8 cellular contexts compared by ENCODE assay signal in genomic region chr2:37982147-37982582, GRCh38. TPM values are rescaled to one million over a fixed set of nuclear protein-coding genes. Genes with fewer than 3 reads are reported as not detected.
DNase-seq lines count a peak whose midpoint lies in the region; ATAC-seq and TF ChIP-seq lines count a peak whose summit lies in the region.

No MANE protein-coding gene starts in this region.

- 2 to 3% (median 3%) methylated on average over 3 of the region's 3 CpGs for WGBS in ovary, 3 donors
- WGBS in tibial nerve, 2 donors, result 2 to 8% methylated on average over 3 of the region's 3 CpGs

- TF ChIP-seq CTCF in HFF-Myc (IDR thresholded peaks at IDR 0.05; ENCODE audit: low read depth, low read length, missing control alignments), result peak; percentile 82
- peak; percentile 78 to 84 (median 82) for TF ChIP-seq CTCF in ovary (IDR thresholded peaks at IDR 0.05)
- peak; percentile 79 to 88 (median 84) for TF ChIP-seq CTCF in tibial nerve (IDR thresholded peaks at IDR 0.05)

- TF ChIP-seq EP300 in ovary (IDR thresholded peaks at IDR 0.05) (no peak), tibial nerve (IDR thresholded peaks at IDR 0.05) (peak in 1 of 2 donors; percentile 60)

- H3K27me3 Mint-ChIP-seq in CD4-positive, alpha-beta memory T cell, result no peaks in the 10 kb centered on the region
- peaks cover 22% of the 10 kb centered on the region for H3K27me3 Mint-ChIP-seq in activated T-helper 2 cell treated with anti-CD3 and anti-CD28 coated beads, Interferon-gamma antibody, Interleukin-2, Interleukin-4, amounts not matched to agents 10 μg/mL and 5 μg/mL and 100 μg/mL, durations not matched to agents 14 hours and 24 hours and 36 hours (ENCODE audit: low read depth)

- no peak overlapping the region for H3K4me3 Mint-ChIP-seq in CD4-positive, alpha-beta memory T cell
- H3K4me3 Mint-ChIP-seq in activated T-helper 2 cell treated with anti-CD3 and anti-CD28 coated beads, Interferon-gamma antibody, Interleukin-2, Interleukin-4, amounts not matched to agents 10 μg/mL and 5 μg/mL and 100 μg/mL, durations not matched to agents 14 hours and 24 hours and 36 hours (ENCODE audit: low read depth), result no peak overlapping the region

- no peak overlapping the region for H3K27ac Mint-ChIP-seq in CD4-positive, alpha-beta memory T cell
- H3K27ac Mint-ChIP-seq in activated T-helper 2 cell treated with anti-CD3 and anti-CD28 coated beads, Interferon-gamma antibody, Interleukin-2, Interleukin-4, amounts not matched to agents 10 μg/mL and 5 μg/mL and 100 μg/mL, durations not matched to agents 14 hours and 24 hours and 36 hours, result no peak overlapping the region

- no peak overlapping the region for H3K27ac ChIP-seq in CD4-positive, alpha-beta memory T cell (ENCODE audit: low read depth, low read length)
- no peak overlapping the region for H3K27ac ChIP-seq in ovary
- peak overlapping the region in 1 of 4 donors; percentile 52 for H3K27ac ChIP-seq in tibial nerve

- intact Hi-C loops in CD4-positive, alpha-beta memory T cell (cut with micrococcal nuclease), result loop anchor here (1.0 kb wide), 2 partner anchors 292 to 526 kb away; no protein-coding TSS in a partner anchor
- intact Hi-C loops in activated T-helper 2 cell treated with anti-CD3 and anti-CD28 coated beads, Interferon-gamma antibody, Interleukin-2, Interleukin-4, amounts not matched to agents 10 μg/mL and 5 μg/mL and 100 μg/mL, durations not matched to agents 14 hours and 24 hours and 36 hours (cut with micrococcal nuclease), result loop anchor here (1.0 to 5.0 kb wide), 4 partner anchors 95 to 525 kb away; partner anchors contain the start of gene CYP1B1
- intact Hi-C loops in ovary (cut with DNase I), result loop anchor here (2.0 to 5.0 kb wide), 2 partner anchors 293 to 295 kb away; no protein-coding TSS in a partner anchor

- no peaks in the 10 kb centered on the region for H3K9me3 ChIP-seq in CD4-positive, alpha-beta memory T cell (ENCODE audit: control insufficient read depth in 1 of 2, low read length in 2 of 2)
- no peaks in the 10 kb centered on the region for H3K9me3 ChIP-seq in ovary
- H3K9me3 ChIP-seq in tibial nerve, result no peaks in the 10 kb centered on the region

- CTCF ChIA-PET in CD4-positive, alpha-beta memory T cell (lab: Charles Lee; ENCODE audit: partially characterized antibody), result interaction anchor here (0.6 to 2.9 kb wide), 14 partner anchors 8 to 561 kb away, joined by 3 to 23 read pairs (median 3); no protein-coding TSS in a partner anchor

- ATAC-seq in HG02642 (IDR thresholded peaks at IDR 0.05; ENCODE audit: poor library complexity, unreplicated experiment), result no peak

- TF ChIP-seq POLR2A in ovary (IDR thresholded peaks at IDR 0.05) (no peak), tibial nerve (IDR thresholded peaks at IDR 0.05) (no peak)

- POLR2A ChIA-PET in CD4-positive, alpha-beta memory T cell (lab: Charles Lee; ENCODE audit: partially characterized antibody), result no interaction called here

- H3K4me1 Mint-ChIP-seq in CD4-positive, alpha-beta memory T cell, result peaks cover 0 to 3% (median 1%) of the 10 kb centered on the region in 4 donors
- H3K4me1 Mint-ChIP-seq in activated T-helper 2 cell treated with anti-CD3 and anti-CD28 coated beads, Interferon-gamma antibody, Interleukin-2, Interleukin-4, amounts not matched to agents 10 μg/mL and 5 μg/mL and 100 μg/mL, durations not matched to agents 14 hours and 24 hours and 36 hours (ENCODE audit: low read depth), result peaks cover 9% of the 10 kb centered on the region

- H3K36me3 ChIP-seq in CD4-positive, alpha-beta memory T cell (ENCODE audit: insufficient read depth, low read length), result no peaks in the 10 kb centered on the region
- H3K36me3 ChIP-seq in ovary (no peaks in the 10 kb centered on the region), tibial nerve (no peaks in the 10 kb centered on the region)

- DNase-seq in CD4-positive, alpha-beta memory T cell, result peak in 4 of 5 donors; percentile 31 to 47 (median 32)
- DNase-seq in HFF-Myc (ENCODE audit: extremely low read depth, low read depth) (peak; percentile 38), OCI-M2 (lab: John Stamatoyannopoulos, UW; ENCODE audit: unreplicated experiment) (peak; percentile 4), germinal center (ENCODE audit: low spot score) (peak; percentile 27), ovary (peak; percentile 60 to 80 (median 77)), tibial nerve (ENCODE audit: low spot score in 2 of 2) (peak; percentile 69 to 85)
- DNase-seq in activated T-helper 2 cell treated with anti-CD3 and anti-CD28 coated beads, Interferon-gamma antibody, Interleukin-2, Interleukin-4, amounts not matched to agents 10 μg/mL and 5 μg/mL and 100 μg/mL, durations not matched to agents 14 hours and 24 hours and 36 hours (ENCODE audit: low spot score), result peak; percentile 31

- no peaks in the 10 kb centered on the region for H3K27me3 ChIP-seq in CD4-positive, alpha-beta memory T cell (ENCODE audit: insufficient read depth, low read length)
- no peaks in the 10 kb centered on the region for H3K27me3 ChIP-seq in ovary
- H3K27me3 ChIP-seq in tibial nerve, result no peaks in the 10 kb centered on the region

- peaks cover 0 to 2% (median 0%) of the 10 kb centered on the region in 8 donors for H3K9me3 Mint-ChIP-seq in CD4-positive, alpha-beta memory T cell
- H3K9me3 Mint-ChIP-seq in activated T-helper 2 cell treated with anti-CD3 and anti-CD28 coated beads, Interferon-gamma antibody, Interleukin-2, Interleukin-4, amounts not matched to agents 10 μg/mL and 5 μg/mL and 100 μg/mL, durations not matched to agents 14 hours and 24 hours and 36 hours, result no peaks in the 10 kb centered on the region

- H3K4me1 ChIP-seq in CD4-positive, alpha-beta memory T cell (ENCODE audit: insufficient read depth, low read length), result no peaks in the 10 kb centered on the region
- no peaks in the 10 kb centered on the region for H3K4me1 ChIP-seq in ovary (ENCODE audit: insufficient read depth)
- peaks cover 0 to 9% (median 0%) of the 10 kb centered on the region in 4 donors for H3K4me1 ChIP-seq in tibial nerve

- H3K36me3 Mint-ChIP-seq in CD4-positive, alpha-beta memory T cell, result no peaks in the 10 kb centered on the region
- H3K36me3 Mint-ChIP-seq in activated T-helper 2 cell treated with anti-CD3 and anti-CD28 coated beads, Interferon-gamma antibody, Interleukin-2, Interleukin-4, amounts not matched to agents 10 μg/mL and 5 μg/mL and 100 μg/mL, durations not matched to agents 14 hours and 24 hours and 36 hours (ENCODE audit: low read depth), result no peaks in the 10 kb centered on the region

- no peak overlapping the region for H3K4me3 ChIP-seq in CD4-positive, alpha-beta memory T cell (ENCODE audit: low read length in 2 of 2)
- H3K4me3 ChIP-seq in HFF-Myc (replicated peaks; ENCODE audit: low read depth, low read length), result no peak overlapping the region
- H3K4me3 ChIP-seq in ovary, result peak overlapping the region; percentile 13
- H3K4me3 ChIP-seq in tibial nerve, result peak overlapping the region in 2 of 4 donors; percentile 20 to 36

RNA-seq across cellular contexts. Expression of gene RMDN2, which starts 57.1 kb away (rescaled TPM):
- total RNA-seq in CD4-positive, alpha-beta memory T cell, result 1 to 10 TPM; 3.3 to 4.0 TPM
- 1 to 10 TPM; 3.1 TPM for polyA plus RNA-seq in CD4-positive, alpha-beta memory T cell
- total RNA-seq in activated T-helper 2 cell treated with anti-CD3 and anti-CD28 coated beads, Interferon-gamma antibody, Interleukin-2, Interleukin-4, amounts not matched to agents 10 μg/mL and 5 μg/mL and 100 μg/mL, durations not matched to agents 14 hours and 24 hours and 36 hours, result 0.89 and 1.6 TPM in 2 replicates
- total RNA-seq in ovary (1 to 10 TPM; 4.7 to 7.5 (median 6.4) TPM), tibial nerve (10 to 100 TPM in 3 of 4 donors, 1 to 10 TPM in 1; 9.6 to 14.4 (median 12.0) TPM)
- 10 to 100 TPM in 1 of 2 donors, 1 to 10 TPM in 1; 4.8 to 60.9 TPM for polyA plus RNA-seq in ovary

Comparison
In these comparisons a context has a peak if more than half of its experiments do, and no peak if none do; other contexts are left out.
1. DNase-seq: peak in every context shown above with its lines; median percentile 77 in ovary; 77 in tibial nerve; 38 in HFF-Myc; 32 in CD4-positive, alpha-beta memory T cell; 31 in activated T-helper 2 cell treated with anti-CD3 and anti-CD28 coated beads, Interferon-gamma antibody, Interleukin-2, Interleukin-4, amounts not matched to agents 10 μg/mL and 5 μg/mL and 100 μg/mL, durations not matched to agents 14 hours and 24 hours and 36 hours; 27 in germinal center; 4 in OCI-M2.